Comparison of ENCODE assay signal across 18 cellular contexts in the genomic region with DNA sequence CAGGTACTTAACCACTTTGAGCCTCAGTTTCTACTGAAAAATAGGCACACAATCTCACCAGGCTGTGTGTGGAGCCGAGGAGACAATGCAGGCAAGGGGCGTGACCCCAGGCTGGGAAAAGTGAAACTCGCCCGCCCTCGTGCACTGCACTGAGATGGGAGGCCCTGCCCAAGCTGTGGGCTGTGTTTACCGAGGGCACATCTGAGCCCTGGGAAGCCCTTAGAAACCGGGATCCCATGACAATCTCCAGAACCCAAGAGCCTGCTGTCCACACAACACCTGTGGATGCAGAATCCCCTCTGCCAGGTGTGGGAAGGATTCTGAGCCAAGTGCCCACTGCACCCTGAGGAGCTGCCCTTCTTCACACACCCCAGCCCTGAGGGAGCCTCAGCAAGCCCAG.
DNase-seq lines count a peak whose midpoint lies in the region; ATAC-seq and TF ChIP-seq lines count a peak whose summit lies in the region.
"Had no signal": no experiment of that assay in that cellular context is flagged by ENCODE, and none has a peak within 500 bp of the region (broad histone marks: within the 10 kb centered on the region; RNA-seq: fewer than 3 reads in every experiment).

No MANE protein-coding gene starts in this region.

- no peak overlapping the region for H3K4me3 Mint-ChIP-seq in stimulated activated naive CD8-positive, alpha-beta T cell treated with anti-CD3 and anti-CD28 coated beads, Interleukin-15, amount 100 ng/mL, for 72 hours
- H3K4me3 Mint-ChIP-seq in activated CD8-positive, alpha-beta memory T cell treated with anti-CD3 and anti-CD28 coated beads, Interleukin-2, amount 10 ng/mL, durations not matched to agents 7 days and 5 days = no peak overlapping the region
- H3K4me3 Mint-ChIP-seq: B cell; CD8-positive, alpha-beta T cell had no signal

- CTCF ChIA-PET in activated CD8-positive, alpha-beta memory T cell treated with anti-CD3 and anti-CD28 coated beads, Interleukin-2, amount 10 ng/mL, durations not matched to agents 7 days and 5 days (lab: Charles Lee) = no interaction called here

- H3K4me1 ChIP-seq in esophagus muscularis mucosa (no peaks in the 10 kb centered on the region), BE2C (no peaks in the 10 kb centered on the region)

- intact Hi-C loops in posterior vena cava (cut with DNase I) = no loop called here
- intact Hi-C loops in esophagus muscularis mucosa (cut with DNase I) = no loop called here

- ATAC-seq in stimulated activated naive CD8-positive, alpha-beta T cell treated with anti-CD3 and anti-CD28 coated beads, Interleukin-15, amount 100 ng/mL, for 72 hours = peak; percentile 28
- no peak for ATAC-seq in stimulated activated naive CD8-positive, alpha-beta T cell treated with anti-CD3 and anti-CD28 coated beads, Interleukin-15, Interleukin-2, amounts not matched to agents 100 U/mL and 50 U/mL, for 24 hours
- no peak for ATAC-seq in activated CD8-positive, alpha-beta memory T cell treated with anti-CD3 and anti-CD28 coated beads, Interleukin-2, amount 10 ng/mL, durations not matched to agents 7 days and 5 days
- ATAC-seq: CD8-positive, alpha-beta T cell had no signal

- H3K36me3 Mint-ChIP-seq in activated CD8-positive, alpha-beta memory T cell treated with anti-CD3 and anti-CD28 coated beads, Interleukin-2, amount 10 ng/mL, durations not matched to agents 7 days and 5 days = no peaks in the 10 kb centered on the region
- H3K36me3 Mint-ChIP-seq: CD8-positive, alpha-beta T cell had no signal

- H3K27me3 Mint-ChIP-seq in stimulated activated naive CD8-positive, alpha-beta T cell treated with anti-CD3 and anti-CD28 coated beads, Interleukin-15, amount 100 ng/mL, for 72 hours = peaks cover 14% of the 10 kb centered on the region
- H3K27me3 Mint-ChIP-seq in activated CD8-positive, alpha-beta memory T cell treated with anti-CD3 and anti-CD28 coated beads, Interleukin-2, amount 10 ng/mL, durations not matched to agents 7 days and 5 days = peaks cover 8% of the 10 kb centered on the region
- H3K27me3 Mint-ChIP-seq: B cell had no signal

- H3K4me3 ChIP-seq in esophagus muscularis mucosa (no peak overlapping the region), BE2C (ENCODE audit: low read depth, low read length) (no peak overlapping the region)
- H3K4me3 ChIP-seq: MG63 had no signal

- DNase-seq in stimulated activated naive CD8-positive, alpha-beta T cell treated with anti-CD3 and anti-CD28 coated beads, Interleukin-15, amount 100 ng/mL, for 72 hours = no peak
- DNase-seq in stimulated activated naive CD8-positive, alpha-beta T cell treated with anti-CD3 and anti-CD28 coated beads, Interleukin-15, Interleukin-2, amounts not matched to agents 100 U/mL and 50 U/mL, for 24 hours = no peak
- DNase-seq in OCI-M1 (lab: John Stamatoyannopoulos, UW) (peak; percentile 3), posterior vena cava (ENCODE audit: low spot score) (peak; percentile 62), esophagus muscularis mucosa (ENCODE audit: extremely low spot score) (no peak), BE2C (no peak)
- DNase-seq in activated CD8-positive, alpha-beta memory T cell treated with anti-CD3 and anti-CD28 coated beads, Interleukin-2, amount 10 ng/mL, durations not matched to agents 7 days and 5 days = no peak
- DNase-seq: CD8-positive, alpha-beta T cell; DMS79 treated with DMSO at 0.1 percent for 48 hours; GDM1; GOT3; KG1; MG63; NCI-H1105; NCI-H1930; SHP77 treated with DMSO at 0.1 percent for 48 hours had no signal

- no peak for TF ChIP-seq POLR2A in esophagus muscularis mucosa (IDR thresholded peaks at IDR 0.05; ENCODE audit: low read depth)

- no peaks in the 10 kb centered on the region for H3K27me3 ChIP-seq in esophagus muscularis mucosa
- no peaks in the 10 kb centered on the region for H3K27me3 ChIP-seq in BE2C
- H3K27me3 ChIP-seq: MG63 had no signal

- no peaks in the 10 kb centered on the region for H3K9me3 Mint-ChIP-seq in stimulated activated naive CD8-positive, alpha-beta T cell treated with anti-CD3 and anti-CD28 coated beads, Interleukin-15, amount 100 ng/mL, for 72 hours
- no peaks in the 10 kb centered on the region for H3K9me3 Mint-ChIP-seq in activated CD8-positive, alpha-beta memory T cell treated with anti-CD3 and anti-CD28 coated beads, Interleukin-2, amount 10 ng/mL, durations not matched to agents 7 days and 5 days (ENCODE audit: low read depth)
- H3K9me3 Mint-ChIP-seq: CD8-positive, alpha-beta T cell had no signal

- 73% methylated on average over 7 of the region's 7 CpGs for WGBS in esophagus muscularis mucosa

- H3K27ac Mint-ChIP-seq in stimulated activated naive CD8-positive, alpha-beta T cell treated with anti-CD3 and anti-CD28 coated beads, Interleukin-15, amount 100 ng/mL, for 72 hours = no peak overlapping the region
- no peak overlapping the region for H3K27ac Mint-ChIP-seq in activated CD8-positive, alpha-beta memory T cell treated with anti-CD3 and anti-CD28 coated beads, Interleukin-2, amount 10 ng/mL, durations not matched to agents 7 days and 5 days
- H3K27ac Mint-ChIP-seq: B cell; CD8-positive, alpha-beta T cell had no signal

- H3K9me3 ChIP-seq in esophagus muscularis mucosa = no peaks in the 10 kb centered on the region
- H3K9me3 ChIP-seq in BE2C = no peaks in the 10 kb centered on the region
- H3K9me3 ChIP-seq: MG63 had no signal

- TF ChIP-seq CTCF in esophagus muscularis mucosa (IDR thresholded peaks at IDR 0.05) (no peak), BE2C (IDR thresholded peaks at IDR 0.05; ENCODE audit: low read depth, low read length) (no peak)

- H3K4me1 Mint-ChIP-seq in stimulated activated naive CD8-positive, alpha-beta T cell treated with anti-CD3 and anti-CD28 coated beads, Interleukin-15, amount 100 ng/mL, for 72 hours = no peaks in the 10 kb centered on the region
- no peaks in the 10 kb centered on the region for H3K4me1 Mint-ChIP-seq in activated CD8-positive, alpha-beta memory T cell treated with anti-CD3 and anti-CD28 coated beads, Interleukin-2, amount 10 ng/mL, durations not matched to agents 7 days and 5 days

- H3K27ac ChIP-seq in esophagus muscularis mucosa (replicated peaks in 1 of 4) = no peak overlapping the region
- H3K27ac ChIP-seq: HL-60 had no signal

- no peak for TF ChIP-seq EP300 in esophagus muscularis mucosa (IDR thresholded peaks at IDR 0.05)

- H3K36me3 ChIP-seq in esophagus muscularis mucosa (no peaks in the 10 kb centered on the region), BE2C (no peaks in the 10 kb centered on the region)
- H3K36me3 ChIP-seq: MG63 had no signal

Comparison
In these comparisons a context has a peak if more than half of its experiments do, and no peak if none do; other contexts are left out.
1. DNase-seq: peak in OCI-M1 (single experiment) and posterior vena cava (single experiment); none in stimulated activated naive CD8-positive, alpha-beta T cell treated with anti-CD3 and anti-CD28 coated beads, Interleukin-15, amount 100 ng/mL, for 72 hours (0 of 2), stimulated activated naive CD8-positive, alpha-beta T cell treated with anti-CD3 and anti-CD28 coated beads, Interleukin-15, Interleukin-2, amounts not matched to agents 100 U/mL and 50 U/mL, for 24 hours (single experiment), activated CD8-positive, alpha-beta memory T cell treated with anti-CD3 and anti-CD28 coated beads, Interleukin-2, amount 10 ng/mL, durations not matched to agents 7 days and 5 days (single experiment), esophagus muscularis mucosa (single experiment) and BE2C (single experiment).